ENCODE assay signal across 15 cellular contexts in the genomic region with DNA sequence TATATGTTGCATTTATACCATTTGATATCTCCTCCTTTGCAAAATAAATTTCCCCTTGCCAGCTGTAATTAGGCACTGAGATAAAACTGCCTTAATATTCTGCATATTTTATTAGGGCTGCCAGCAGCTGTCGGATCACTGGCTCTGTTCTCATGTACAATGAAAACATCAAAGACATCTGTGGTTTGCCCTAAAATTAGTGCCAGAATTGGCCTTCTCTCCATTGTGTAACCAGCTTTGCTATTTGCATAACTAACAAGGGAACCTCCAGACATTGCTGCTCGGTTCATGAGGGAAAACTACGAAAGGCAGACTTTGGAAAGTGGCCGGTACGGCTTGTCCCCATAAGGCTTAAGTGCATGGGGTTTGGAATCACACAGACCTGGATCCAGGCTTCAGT. TPM values are rescaled to one million over a fixed set of nuclear protein-coding genes. Genes with fewer than 3 reads are reported as not detected.
DNase-seq lines count a peak whose midpoint lies in the region; ATAC-seq, FAIRE-seq and TF ChIP-seq lines count a peak whose summit lies in the region.
"Had no signal": no experiment of that assay in that cellular context is flagged by ENCODE, and none has a peak within 500 bp of the region (broad histone marks: within the 10 kb centered on the region; RNA-seq: fewer than 3 reads in every experiment).

No MANE protein-coding gene starts in this region.

- CTCF ChIA-PET in GM12878 (lab: Yijun Ruan, JAX), result interaction anchor here (0.6 to 1.1 kb wide), 3 partner anchors 19 to 41 kb away, joined by 3 read pairs; no protein-coding TSS in a partner anchor

- no peak overlapping the region for H3K4me3 ChIP-seq in GM12878

- H3K27ac Mint-ChIP-seq in naive thymus-derived CD8-positive, alpha-beta T cell, result peak overlapping the region in 4 of 10 donors; percentile 9 to 77 (median 54)
- H3K27ac Mint-ChIP-seq: immature natural killer cell had no signal

- 0 out of 2 replicates have a peak, but pooled peaks cover 3% of the 10 kb centered on the region for H3K4me1 ChIP-seq in GM12878 (ENCODE audit: control insufficient read depth, insufficient read depth, low read length)

- POLR2A ChIA-PET in GM12878 (lab: Charles Lee), result interaction anchor here (0.6 to 1.3 kb wide), 2 partner anchors 12 to 45 kb away, joined by 3 read pairs; partner anchors contain the start of gene KIF2A
- POLR2A ChIA-PET in naive thymus-derived CD8-positive, alpha-beta T cell (lab: Charles Lee), result interaction anchor here (0.9 to 2.0 kb wide), 6 partner anchors 10 to 45 kb away, joined by 3 to 11 read pairs (median 4); partner anchors contain the start of gene KIF2A

- H3K4me1 Mint-ChIP-seq in naive thymus-derived CD8-positive, alpha-beta T cell, result peaks cover 30 to 61% (median 53%) of the 10 kb centered on the region in 4 donors

- TF ChIP-seq EP300 in GM12878 (IDR thresholded peaks at IDR 0.05; ENCODE audit: borderline replicate concordance in 1 of 2, control insufficient read depth in 1 of 2, low read depth in 2 of 2, low read length in 2 of 2), result no peak

- no peaks in the 10 kb centered on the region for H3K36me3 ChIP-seq in GM12878 (ENCODE audit: control insufficient read depth in 2 of 2, insufficient read depth in 2 of 2, low read length in 1 of 2)

- no TSS peak for BruUV-seq in GM12878 (replicated peaks; lab: Mats Ljungman, UMichigan)

- no peak overlapping the region for H3K9ac ChIP-seq in GM12878 (ENCODE audit: control insufficient read depth, insufficient read depth, low read length)

- TF ChIP-seq POLR2A in GM12891 (IDR thresholded peaks at IDR 0.05; ENCODE audit: low read depth, low read length), result no peak
- no peak for TF ChIP-seq POLR2A in GM12878 (IDR thresholded peaks at IDR 0.05; ENCODE audit: low read depth, low read length)

- FAIRE-seq in GM12891 (lab: Jason Lieb, UNC), result no peak
- no peak for FAIRE-seq in GM12878 (lab: Jason Lieb, UNC)

- H4K20me1 ChIP-seq in GM12878 (ENCODE audit: control insufficient read depth, insufficient read depth), result no peaks in the 10 kb centered on the region

- peaks cover 0 to 14% (median 0%) of the 10 kb centered on the region in 9 donors for H3K9me3 Mint-ChIP-seq in naive thymus-derived CD8-positive, alpha-beta T cell
- H3K9me3 Mint-ChIP-seq: immature natural killer cell had no signal

- no peak overlapping the region for H3K4me2 ChIP-seq in GM12878 (ENCODE audit: control insufficient read depth, insufficient read depth)

- RAD21 ChIA-PET in GM12878 (lab: Charles Lee; ENCODE audit: unreplicated experiment), result interaction anchor here (1.0 to 1.3 kb wide), 2 partner anchors 45 to 68 kb away, joined by 3 to 4 read pairs; partner anchors contain the start of gene KIF2A

- DNase-seq in GM12891 (ENCODE audit: insufficient read length, low spot score) (no peak), NCI-H526 (lab: John Stamatoyannopoulos, UW) (peak; percentile 16 to 68), GM12878 (ENCODE audit: low read depth, low spot score) (no peak), EL (no peak), islet precursor cell (no peak)
- peak in 1 of 10 donors; percentile 7 for DNase-seq in naive thymus-derived CD8-positive, alpha-beta T cell
- DNase-seq in activated T-cell treated with anti-CD3 and anti-CD28 coated beads, Interleukin-2, amount 50 U/mL, for 48 hours, result no peak
- DNase-seq: activated T-cell treated with anti-CD3 and anti-CD28 coated beads, Interleukin-2, amount 50 U/mL, for 72 hours; effector CD4-positive, alpha-beta T cell; foreskin keratinocyte; immature natural killer cell; KG1; stimulated activated CD4-positive, alpha-beta T cell treated with anti-CD3 and anti-CD28 coated beads, Interleukin-2, amount 100 ng/mL, for 48 hours; T-helper 1 cell had no signal

- H3K27me3 ChIP-seq in GM12878 (replicated peaks in 1 of 2; ENCODE audit: control insufficient read depth in 2 of 2, insufficient read depth in 2 of 2, low read length in 1 of 2), result no peaks in the 10 kb centered on the region

- peak overlapping the region in 6 of 10 donors; percentile 1 to 64 (median 32) for H3K4me3 Mint-ChIP-seq in naive thymus-derived CD8-positive, alpha-beta T cell
- H3K4me3 Mint-ChIP-seq: immature natural killer cell had no signal

- in situ Hi-C loops in GM12878 (cut with MboI), result no loop called here

- H3K27ac ChIP-seq in GM12878 (ENCODE audit: control insufficient read depth, insufficient read depth), result no peak overlapping the region
- H3K27ac ChIP-seq: foreskin keratinocyte had no signal

- TF ChIP-seq RAD21 in GM12878 (IDR thresholded peaks at IDR 0.05; ENCODE audit: insufficient read depth, low read depth, low read length), result no peak

- no peak for TF ChIP-seq CTCF in GM12878 (IDR thresholded peaks at IDR 0.05 in 2 of 3, conservative IDR thresholded peaks at IDR 0.05 in 1 of 3; ENCODE audit: control insufficient read depth in 2 of 3, extremely low read depth in 1 of 3, insufficient read depth in 1 of 3, low read depth in 3 of 3, low read length in 3 of 3)

- no peaks in the 10 kb centered on the region for H3K27me3 Mint-ChIP-seq in naive thymus-derived CD8-positive, alpha-beta T cell

- peaks cover 0 to 3% (median 0%) of the 10 kb centered on the region in 3 donors for H3K36me3 Mint-ChIP-seq in naive thymus-derived CD8-positive, alpha-beta T cell

- 51% methylated on average over 5 of the region's 5 CpGs for WGBS in GM12878 (ENCODE audit: insufficient coverage, insufficient replicate concordance, low lambda C conversion rate, missing lambda C conversion rate)

- H3K9me3 ChIP-seq in GM12878 (replicated peaks; ENCODE audit: control insufficient read depth, insufficient read depth, low read length), result no peaks in the 10 kb centered on the region

- intact Hi-C loops in GM12878 (cut with micrococcal nuclease; ENCODE audit: unreplicated experiment), result no loop called here

- no peak overlapping the region for H2AFZ ChIP-seq in GM12878 (ENCODE audit: control insufficient read depth, low read depth, low read length)

- SMC1A ChIA-PET in GM12878 (lab: Charles Lee; ENCODE audit: uncharacterized antibody, unreplicated experiment), result interaction anchor here (0.9 to 4.6 kb wide), 5 partner anchors 8 to 37 kb away, joined by 3 to 22 read pairs (median 4); no protein-coding TSS in a partner anchor

- no peak for ATAC-seq in GM12878
- ATAC-seq in naive thymus-derived CD8-positive, alpha-beta T cell, result no peak
- no peak for ATAC-seq in GM19455 (IDR thresholded peaks at IDR 0.05; ENCODE audit: unreplicated experiment)
- ATAC-seq: foreskin keratinocyte had no signal

- H3K79me2 ChIP-seq in GM12878 (ENCODE audit: control insufficient read depth, insufficient read depth, low read length), result no peaks in the 10 kb centered on the region

TF ChIP-seq in GM12891, 5 proteins besides CTCF, POLR2A, EP300 and RAD21:
- TF ChIP-seq PAX5 (IDR thresholded peaks at IDR 0.05; ENCODE audit: insufficient read depth, low read length, severe bottlenecking) (no peak), SPI1 (IDR thresholded peaks at IDR 0.05; ENCODE audit: low read depth, low read length) (no peak), POU2F2 (IDR thresholded peaks at IDR 0.05; ENCODE audit: low read depth, low read length) (peak; percentile 32; the same call in 1 of the 2 replicates)
TF ChIP-seq in GM12891: peak in this region for 1.

TF ChIP-seq in GM12878, 131 proteins besides CTCF, POLR2A, EP300 and RAD21 (continues in another document):
- TF ChIP-seq IKZF1 (conservative IDR thresholded peaks at IDR 0.05), result peak; percentile 42
- TF ChIP-seq RUNX3 (IDR thresholded peaks at IDR 0.05; ENCODE audit: low read length), result peak; percentile 65
- peak; percentile 40 for TF ChIP-seq MEF2B (IDR thresholded peaks at IDR 0.05; ENCODE audit: partially characterized antibody, poor library complexity, severe bottlenecking)
- TF ChIP-seq BHLHE40 (IDR thresholded peaks at IDR 0.05; ENCODE audit: borderline replicate concordance in 1 of 2, low read depth in 2 of 2, low read length in 1 of 2), result no peak
- no peak for TF ChIP-seq PAX8 (IDR thresholded peaks at IDR 0.05)
- TF ChIP-seq ATF2 (IDR thresholded peaks at IDR 0.05; ENCODE audit: low read length), result no peak
- TF ChIP-seq POU2F2 (IDR thresholded peaks at IDR 0.05; ENCODE audit: borderline replicate concordance, low read depth, low read length), result no peak; the same call in 2 of the 3 replicates
- 0 out of 2 replicates have a peak, but pooled peaks have one; percentile 41 for TF ChIP-seq TCF7 (IDR thresholded peaks at IDR 0.05; ENCODE audit: borderline replicate concordance)

RNA-seq across cellular contexts. Expression of gene KIF2A, which starts 45.5 kb away (rescaled TPM):
- 43.8 TPM for polyA plus RNA-seq in GM12891 (2012; ENCODE audit: low read depth, missing spikeins)
- total RNA-seq in GM12878 (2013; cell fraction: nucleolus; rRNA removed), result 118 and 141 TPM in 2 replicates
- 55.2 and 69.2 TPM in 2 replicates for total RNA-seq in GM12878 (2014; rRNA removed)
- total RNA-seq in GM12878 (2014; rRNA removed; fragmentation: Illumina TruSeq; extraction: Trizol), result 97.3 and 97.9 TPM in 2 replicates
- total RNA-seq in GM12878 (2021), result 81.0 and 82.1 TPM in 2 replicates
- polyA plus RNA-seq in GM12878 (2011; ENCODE audit: low read depth), result 31.2 TPM
- 78.1 and 121 TPM in 2 replicates for polyA plus RNA-seq in GM12878 (2011; rRNA removed)
- 33.0 and 42.8 TPM in 2 replicates for polyA plus RNA-seq in GM12878 (2011; cell fraction: cytosol; rRNA removed)
- 44.1 and 58.5 TPM in 2 replicates for polyA plus RNA-seq in GM12878 (2011; cell fraction: nucleus; rRNA removed)
- polyA plus RNA-seq in GM12878 (2012), result 37.7 and 55.1 TPM in 2 replicates
- polyA plus RNA-seq in GM12878 (2014; fragmentation: Illumina TruSeq; extraction: Trizol), result 124 and 140 TPM in 2 replicates
- polyA plus RNA-seq in GM12878 (2014; fragmentation: Nextera tagmentation; extraction: Ambion mirVana), result 10 to 100 TPM; 35.9 to 36.9 TPM
- 44.2 and 54.3 TPM in 2 replicates for polyA plus RNA-seq in GM12878 (2014; rRNA removed)
- polyA plus RNA-seq in GM12878 (2016; fragmentation: Nextera tagmentation; extraction: Ambion mirVana), result 100 to 1,000 TPM in 1 of 2 experiments, 10 to 100 TPM in 1; 93.1 to 106 TPM
- polyA minus RNA-seq in GM12878 (2011; rRNA and poly(A)+ RNA removed), result 73.4 and 117 TPM in 2 replicates
- polyA minus RNA-seq in GM12878 (2011; cell fraction: cytosol; rRNA and poly(A)+ RNA removed), result 51.3 and 63.9 TPM in 2 replicates
- 35.1 and 43.3 TPM in 2 replicates for polyA minus RNA-seq in GM12878 (2011; cell fraction: nucleus; rRNA and poly(A)+ RNA removed)
- 100 to 1,000 TPM; 178 to 195 TPM for total RNA-seq in naive thymus-derived CD8-positive, alpha-beta T cell
- polyA plus RNA-seq in naive thymus-derived CD8-positive, alpha-beta T cell, result 100 to 1,000 TPM; 151 to 180 (median 173) TPM

Comparison
In these comparisons a context has a peak if more than half of its experiments do, and no peak if none do; other contexts are left out.
1. DNase-seq: peak in NCI-H526 (2 of 2); none in GM12891 (single experiment), GM12878 (single experiment), EL (single experiment), islet precursor cell (single experiment) and activated T-cell treated with anti-CD3 and anti-CD28 coated beads, Interleukin-2, amount 50 U/mL, for 48 hours (0 of 2).